Comparison of ENCODE assay signal across 24 cellular contexts in genomic region chrX:114365045-114365834, GRCh38.
"Had no signal": no experiment of that assay in that cellular context is flagged by ENCODE, and none has a peak within 500 bp of the region (broad histone marks: within the 10 kb centered on the region; RNA-seq: fewer than 3 reads in every experiment).

No MANE protein-coding gene starts in this region.

- H3K4me1 ChIP-seq: heart left ventricle, left ventricle myocardium inferior, psoas muscle, sigmoid colon, suprapubic skin, tibial artery, upper lobe of right lung had no signal

- H3K4me3 ChIP-seq: heart left ventricle, left ventricle myocardium inferior, lung, ovary, psoas muscle, sigmoid colon, smooth muscle cell, suprapubic skin, tibial artery, upper lobe of right lung had no signal

- H3K4me2 ChIP-seq: smooth muscle cell had no signal

- H3K27ac ChIP-seq: heart left ventricle, left ventricle myocardium inferior, ovary, psoas muscle, sigmoid colon, suprapubic skin, tibial artery, upper lobe of right lung had no signal

- ATAC-seq: heart left ventricle; naive thymus-derived CD4-positive, alpha-beta T cell; psoas muscle; stimulated activated naive B cell treated with anti-CD40 and anti-IgM and Interleukin-4, amounts not matched to agents 10 μg/mL and 1 μg/mL and 100 μg/mL, for 72 hours; upper lobe of right lung had no signal

- H3K36me3 ChIP-seq: heart left ventricle, left ventricle myocardium inferior, ovary, sigmoid colon, suprapubic skin, tibial artery, upper lobe of right lung had no signal

- H3K27me3 ChIP-seq: ovary, sigmoid colon, suprapubic skin, tibial artery, upper lobe of right lung had no signal

- DNase-seq: activated CD4-positive, alpha-beta memory T cell treated with anti-CD3 and anti-CD28 coated beads for 36 hours; activated CD4-positive, alpha-beta T cell treated with anti-CD3 and anti-CD28 coated beads, Interleukin-2, amount 10 ng/mL, durations not matched to agents 24 days and 14 days; activated CD4-positive, CD25-positive, alpha-beta regulatory T cell treated with anti-CD3 and anti-CD28 coated beads, Interleukin-2, amount 50 U/mL, for 72 hours; activated CD8-positive, alpha-beta memory T cell treated with anti-CD3 and anti-CD28 coated beads, Interleukin-2, amount 50 U/mL, for 4 hours; activated gamma-delta T cell; activated naive CD4-positive, alpha-beta T cell treated with anti-CD3 and anti-CD28 coated beads, Interleukin-2, amount 50 U/mL, for 16 hours; activated T-cell treated with anti-CD3 and anti-CD28 coated beads, Interleukin-2, amount 50 U/mL, for 1 hour; amniotic stem cell; caudate nucleus; foreskin fibroblast; heart left ventricle; left ventricle myocardium inferior; naive thymus-derived CD4-positive, alpha-beta T cell; ovary; psoas muscle; sigmoid colon; stimulated activated CD4-positive, alpha-beta T cell treated with anti-CD3 and anti-CD28 coated beads, Interleukin-15, amount 100 ng/mL, for 24 hours; stimulated activated CD4-positive, alpha-beta T cell treated with anti-CD3 and anti-CD28 coated beads, Interleukin-2, amount 100 ng/mL, for 24 hours; stimulated activated naive B cell treated with anti-CD40 and anti-IgM and Interleukin-4, amounts not matched to agents 10 μg/mL and 1 μg/mL and 100 μg/mL, for 72 hours; tibial artery; upper lobe of right lung had no signal
